In genomic region chr19:49150106-49150943, GRCh38 we compare ENCODE assay signal across 1 cellular context.
TF ChIP-seq lines count a peak whose summit lies in the region.

No MANE protein-coding gene starts in this region.

TF ChIP-seq in GM12878, 131 proteins besides CTCF, POLR2A, EP300 and RAD21 (continued from another document):
- TF ChIP-seq CEBPZ (IDR thresholded peaks at IDR 0.05; ENCODE audit: low read depth, low read length) (no peak), NBN (IDR thresholded peaks at IDR 0.05) (peak; percentile 82; the same call in 1 of the 2 replicates), USF1 (IDR thresholded peaks at IDR 0.05; ENCODE audit: borderline replicate concordance, extremely low read length, insufficient read depth, low read depth, low read length) (no peak), YBX1 (IDR thresholded peaks at IDR 0.05) (no peak), SUZ12 (IDR thresholded peaks at IDR 0.05; ENCODE audit: unreplicated experiment) (no peak), ATF7 (IDR thresholded peaks at IDR 0.05; ENCODE audit: low read depth) (peak; percentile 99), SIX5 (IDR thresholded peaks at IDR 0.05; ENCODE audit: low read depth, low read length, severe bottlenecking) (no peak), ZBTB4 (CRISPR knock-in tag; IDR thresholded peaks at IDR 0.05) (no peak), ELK1 (IDR thresholded peaks at IDR 0.05; ENCODE audit: low read depth, low read length) (no peak), ZNF687 (IDR thresholded peaks at IDR 0.05) (no peak), SRF (IDR thresholded peaks at IDR 0.05; ENCODE audit: low read depth in 2 of 2, low read length in 2 of 2) (no peak), HDGF (IDR thresholded peaks at IDR 0.05) (no peak), TARDBP (IDR thresholded peaks at IDR 0.05; ENCODE audit: borderline replicate concordance) (no peak), MAX (IDR thresholded peaks at IDR 0.05; ENCODE audit: low read depth, low read length) (no peak), MXI1 (IDR thresholded peaks at IDR 0.05; ENCODE audit: low read depth, low read length) (no peak), HDAC6 (IDR thresholded peaks at IDR 0.05; ENCODE audit: unreplicated experiment) (no peak), CUX1 (IDR thresholded peaks at IDR 0.05; ENCODE audit: insufficient replicate concordance, low read depth, low read length) (no peak), NFYA (IDR thresholded peaks at IDR 0.05; ENCODE audit: borderline replicate concordance, low read depth, low read length) (no peak), BCL11A (IDR thresholded peaks at IDR 0.05; ENCODE audit: low read depth, low read length) (no peak), CREM (IDR thresholded peaks at IDR 0.05; ENCODE audit: low read depth) (no peak), NR2F1 (conservative IDR thresholded peaks at IDR 0.05) (no peak), ZBED1 (IDR thresholded peaks at IDR 0.05; ENCODE audit: borderline replicate concordance) (no peak), BHLHE40 (IDR thresholded peaks at IDR 0.05; ENCODE audit: borderline replicate concordance in 1 of 2, low read depth in 2 of 2, low read length in 1 of 2) (peak; percentile 89 to 93), TCF3 (IDR thresholded peaks at IDR 0.05; ENCODE audit: borderline replicate concordance, insufficient read depth, low read depth, low read length) (no peak), FOS (IDR thresholded peaks at IDR 0.05; ENCODE audit: borderline replicate concordance, extremely low read depth, insufficient read length) (no peak), TAF1 (IDR thresholded peaks at IDR 0.05; ENCODE audit: borderline replicate concordance, low read depth, low read length) (no peak), SKIL (IDR thresholded peaks at IDR 0.05; ENCODE audit: low read depth, poor library complexity, severe bottlenecking) (peak; percentile 89), CHD2 (IDR thresholded peaks at IDR 0.05; ENCODE audit: borderline replicate concordance, low read depth, low read length) (no peak), ATF3 (IDR thresholded peaks at IDR 0.05; ENCODE audit: borderline replicate concordance, extremely low read depth, low read depth, low read length) (no peak), TCF12 (IDR thresholded peaks at IDR 0.05; ENCODE audit: low read depth, low read length) (no peak)
